Comparison of ENCODE assay signal across 19 cellular contexts in the genomic region with DNA sequence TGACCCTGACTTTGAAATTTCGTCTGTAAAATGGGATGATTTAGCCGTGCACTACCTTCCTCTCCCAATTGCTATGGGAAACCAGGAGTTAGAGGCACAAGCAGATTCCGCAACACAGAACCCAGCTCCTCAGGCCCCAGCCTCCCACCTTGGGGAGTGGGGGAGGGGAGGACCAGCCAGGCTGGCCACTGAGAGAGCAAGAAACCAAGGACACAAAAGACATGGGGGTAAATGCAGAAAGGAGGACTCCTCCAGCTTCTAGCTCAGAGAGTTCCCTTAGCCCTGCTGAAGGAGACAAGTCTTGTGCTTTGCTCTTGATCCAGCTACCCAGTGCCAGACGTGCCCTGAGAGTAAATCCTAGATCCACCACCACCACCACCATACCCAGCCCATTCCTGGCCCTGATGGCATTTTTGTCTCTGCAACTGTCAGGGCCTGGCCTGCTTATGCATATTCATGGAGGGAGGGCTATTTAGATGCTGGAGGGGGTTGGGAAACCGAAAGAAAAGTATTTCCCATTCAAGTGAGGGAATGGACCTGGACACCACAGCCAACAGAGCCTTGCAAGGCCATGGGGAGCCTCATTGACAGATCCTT. TPM values are rescaled to one million over a fixed set of nuclear protein-coding genes. Genes with fewer than 3 reads are reported as not detected.
"Had no signal": no experiment of that assay in that cellular context is flagged by ENCODE, and none has a peak within 500 bp of the region (broad histone marks: within the 10 kb centered on the region; RNA-seq: fewer than 3 reads in every experiment).

No MANE protein-coding gene starts in this region.

- H3K27me3 ChIP-seq: dorsolateral prefrontal cortex, gastrocnemius medialis, testis, tibial nerve had no signal

- H3K27me3 Mint-ChIP-seq: stimulated activated naive CD8-positive, alpha-beta T cell treated with anti-CD3 and anti-CD28 coated beads, Interleukin-15, Interleukin-2, amounts not matched to agents 100 ng/mL and 50 ng/mL, for 24 hours had no signal

- H3K36me3 Mint-ChIP-seq: immature natural killer cell; memory B cell; stimulated activated memory B cell treated with anti-CD40 and anti-IgM and Interleukin-4, amounts not matched to agents 10 μg/mL and 1 μg/mL and 100 μg/mL, for 72 hours had no signal

- H3K4me1 Mint-ChIP-seq: immature natural killer cell; memory B cell; naive thymus-derived CD8-positive, alpha-beta T cell; stimulated activated memory B cell treated with anti-CD40 and anti-IgM and Interleukin-4, amounts not matched to agents 10 μg/mL and 1 μg/mL and 100 μg/mL, for 72 hours had no signal

- H3K27ac Mint-ChIP-seq: immature natural killer cell; memory B cell; naive thymus-derived CD8-positive, alpha-beta T cell; stimulated activated memory B cell treated with anti-CD40 and anti-IgM and Interleukin-4, amounts not matched to agents 10 μg/mL and 1 μg/mL and 100 μg/mL, for 72 hours; stimulated activated naive CD8-positive, alpha-beta T cell treated with anti-CD3 and anti-CD28 coated beads, Interleukin-15, Interleukin-2, amounts not matched to agents 100 ng/mL and 50 ng/mL, for 24 hours had no signal

- H3K4me1 ChIP-seq: lower lobe of right lung, testis, tibial nerve had no signal

- H3K27ac ChIP-seq: gastrocnemius medialis, left ventricle myocardium inferior, lower lobe of right lung, testis, tibial nerve had no signal

- DNase-seq: cortex of kidney; effector CD8-positive, alpha-beta T cell; gastrocnemius medialis; glutamatergic neuron; immature natural killer cell; kidney; left cardiac atrium; left ventricle myocardium inferior; lower lobe of right lung; naive thymus-derived CD8-positive, alpha-beta T cell; right cardiac atrium; stimulated activated CD4-positive, alpha-beta T cell treated with anti-CD3 and anti-CD28 coated beads, Interleukin-4, amount 100 ng/mL, for 1 hour; testis had no signal

- ATAC-seq: esophagus mucosa; gastrocnemius medialis; left cardiac atrium; lower lobe of right lung; naive thymus-derived CD8-positive, alpha-beta T cell; right cardiac atrium; stimulated activated memory B cell treated with anti-CD40 and anti-IgM and Interleukin-4, amounts not matched to agents 10 μg/mL and 1 μg/mL and 100 μg/mL, for 72 hours had no signal

- H3K4me3 Mint-ChIP-seq: immature natural killer cell; memory B cell; naive thymus-derived CD8-positive, alpha-beta T cell; stimulated activated memory B cell treated with anti-CD40 and anti-IgM and Interleukin-4, amounts not matched to agents 10 μg/mL and 1 μg/mL and 100 μg/mL, for 72 hours; stimulated activated naive CD8-positive, alpha-beta T cell treated with anti-CD3 and anti-CD28 coated beads, Interleukin-15, Interleukin-2, amounts not matched to agents 100 ng/mL and 50 ng/mL, for 24 hours had no signal

- H3K4me3 ChIP-seq: dorsolateral prefrontal cortex, gastrocnemius medialis, left ventricle myocardium inferior, lower lobe of right lung, testis, tibial nerve had no signal

- H3K9me3 Mint-ChIP-seq: immature natural killer cell; naive thymus-derived CD8-positive, alpha-beta T cell; stimulated activated memory B cell treated with anti-CD40 and anti-IgM and Interleukin-4, amounts not matched to agents 10 μg/mL and 1 μg/mL and 100 μg/mL, for 72 hours; stimulated activated naive CD8-positive, alpha-beta T cell treated with anti-CD3 and anti-CD28 coated beads, Interleukin-15, Interleukin-2, amounts not matched to agents 100 ng/mL and 50 ng/mL, for 24 hours had no signal

- H3K9me3 ChIP-seq: gastrocnemius medialis, left ventricle myocardium inferior, lower lobe of right lung, testis, tibial nerve had no signal

- H3K36me3 ChIP-seq: gastrocnemius medialis, left ventricle myocardium inferior, lower lobe of right lung, tibial nerve had no signal

RNA-seq across cellular contexts. Expression of a gene that starts 25.9 kb away (rescaled TPM):
- polyA plus RNA-seq: naive thymus-derived CD8-positive, alpha-beta T cell had no signal
